10 cellular contexts compared by ENCODE assay signal in genomic region chr17:68515238-68515637, GRCh38. TPM values are rescaled to one million over a fixed set of nuclear protein-coding genes. Genes with fewer than 3 reads are reported as not detected.
DNase-seq lines count a peak whose midpoint lies in the region; ATAC-seq and TF ChIP-seq lines count a peak whose summit lies in the region.
"Had no signal": no experiment of that assay in that cellular context is flagged by ENCODE, and none has a peak within 500 bp of the region (broad histone marks: within the 10 kb centered on the region; RNA-seq: fewer than 3 reads in every experiment).

No MANE protein-coding gene starts in this region.

- WGBS in stomach, 5 donors: 28 to 61% (median 39%) methylated on average over 8 of the region's 8 CpGs

- H3K36me3 ChIP-seq in brain microvascular endothelial cell (replicated peaks) (peaks cover 37% of the 10 kb centered on the region), left lung (peaks cover 0 to 50% of the 10 kb centered on the region in 2 donors), stomach (peaks cover 20 to 51% (median 45%) of the 10 kb centered on the region in 4 donors), Caco-2 (ENCODE audit: control insufficient read depth, insufficient read depth, low read length) (peaks cover 2% of the 10 kb centered on the region), MG63 (peaks cover 60% of the 10 kb centered on the region)

- H3K4me1 Mint-ChIP-seq in IgD-negative memory B cell: peaks cover 42 to 54% (median 47%) of the 10 kb centered on the region in 3 donors
- H3K4me1 Mint-ChIP-seq in Caco-2 (ENCODE audit: low read depth, unreplicated experiment): peaks cover 10% of the 10 kb centered on the region

- H3K36me3 Mint-ChIP-seq in IgD-negative memory B cell (peaks cover 8% of the 10 kb centered on the region), Caco-2 (ENCODE audit: insufficient read depth, unreplicated experiment) (peaks cover 54% of the 10 kb centered on the region)

- H3K4me1 ChIP-seq in left lung: peaks cover 23 to 55% of the 10 kb centered on the region in 2 donors
- H3K4me1 ChIP-seq in stomach: peaks cover 19 to 77% (median 47%) of the 10 kb centered on the region in 4 donors
- peaks cover 15% of the 10 kb centered on the region for H3K4me1 ChIP-seq in Caco-2

- intact Hi-C loops in left lung (cut with DNase I) (no loop called here), stomach (cut with DNase I; ENCODE audit: low total_unique reads) (no loop called here), Caco-2 (cut with micrococcal nuclease; ENCODE audit: unreplicated experiment) (no loop called here)

- ATAC-seq in left lung: no peak

- H3K9me3 Mint-ChIP-seq in IgD-negative memory B cell (no peaks in the 10 kb centered on the region), Caco-2 (ENCODE audit: unreplicated experiment) (no peaks in the 10 kb centered on the region)

- no TSS peak for BruUV-seq in Caco-2 (replicated peaks; lab: Mats Ljungman, UMichigan)

- TF ChIP-seq POLR2A in stomach (IDR thresholded peaks at IDR 0.05): no peak

- H3K27me3 ChIP-seq in brain microvascular endothelial cell (replicated peaks): no peaks in the 10 kb centered on the region
- H3K27me3 ChIP-seq in left lung: no peaks in the 10 kb centered on the region
- no peaks in the 10 kb centered on the region for H3K27me3 ChIP-seq in stomach
- H3K27me3 ChIP-seq in Caco-2 (replicated peaks; ENCODE audit: control insufficient read depth, insufficient read depth, low read length): no peaks in the 10 kb centered on the region
- no peaks in the 10 kb centered on the region for H3K27me3 ChIP-seq in MG63

- H3K4me3 Mint-ChIP-seq in IgD-negative memory B cell (peak overlapping the region in 2 of 4 donors; percentile 52 to 96), Caco-2 (ENCODE audit: unreplicated experiment) (no peak overlapping the region)

- TF ChIP-seq EP300 in stomach (IDR thresholded peaks at IDR 0.05): no peak

- H3K9me3 ChIP-seq in left lung: no peaks in the 10 kb centered on the region
- H3K9me3 ChIP-seq in stomach: no peaks in the 10 kb centered on the region
- peaks cover 4% of the 10 kb centered on the region; the same call in 1 of the 2 replicates for H3K9me3 ChIP-seq in Caco-2
- no peaks in the 10 kb centered on the region for H3K9me3 ChIP-seq in MG63
- H3K9me3 ChIP-seq: HAP-1 had no signal

- H3K27ac Mint-ChIP-seq in IgD-negative memory B cell (peak overlapping the region in 2 of 3 donors; percentile 65 to 98), Caco-2 (ENCODE audit: unreplicated experiment) (no peak overlapping the region)

- POLR2A ChIA-PET in Caco-2 (lab: Charles Lee) (no interaction called here), GM10248 (lab: Yijun Ruan, JAX) (no interaction called here)

- H3K4me3 ChIP-seq in brain microvascular endothelial cell (ENCODE audit: low read depth, low read length) (peak overlapping the region; percentile 86), left lung (peak overlapping the region; percentile 65 to 69), stomach (peak overlapping the region in 3 of 4 donors; percentile 59 to 84 (median 83)), Caco-2 (ENCODE audit: low read depth, low read length) (no peak overlapping the region), MG63 (no peak overlapping the region)

- CTCF ChIA-PET in Caco-2 (lab: Charles Lee) (no interaction called here), GM10248 (lab: Yijun Ruan, JAX) (no interaction called here)

- H3K27ac ChIP-seq in brain microvascular endothelial cell (peak overlapping the region; percentile 98), left lung (peak overlapping the region in 1 of 2 donors; percentile 99), stomach (peak overlapping the region; percentile 11 to 100 (median 99))

- in situ Hi-C loops in brain microvascular endothelial cell (cut with HindIII; ENCODE audit: low pct_ligation_motif_present, low sequenced_read_pairs): no loop called here

- TF ChIP-seq CTCF in brain microvascular endothelial cell (IDR thresholded peaks at IDR 0.05; ENCODE audit: low read depth, low read length, missing control alignments) (no peak), left lung (IDR thresholded peaks at IDR 0.05) (no peak), stomach (IDR thresholded peaks at IDR 0.05) (no peak), Caco-2 (IDR thresholded peaks at IDR 0.05; ENCODE audit: insufficient read depth in 1 of 2, low read depth in 1 of 2, low read length in 1 of 2, severe bottlenecking in 1 of 2, unreplicated experiment in 1 of 2) (no peak), GM10248 (IDR thresholded peaks at IDR 0.05; ENCODE audit: control extremely low read depth, extremely low read depth, low read depth, missing control alignments) (no peak)

- DNase-seq in brain microvascular endothelial cell (peak; percentile 27), left lung (no peak), stomach (no peak), Caco-2 (no peak), GM10248 (ENCODE audit: extremely low spot score) (no peak), MG63 (no peak)
- DNase-seq: activated naive CD4-positive, alpha-beta T cell; KBM-7 had no signal

- H3K27me3 Mint-ChIP-seq in IgD-negative memory B cell (no peaks in the 10 kb centered on the region), Caco-2 (ENCODE audit: insufficient read depth, unreplicated experiment) (no peaks in the 10 kb centered on the region)

RNA-seq across cellular contexts. Expression of gene PRKAR1A, which starts 3.0 kb away (rescaled TPM):
- polyA plus RNA-seq in IgD-negative memory B cell (175 TPM), stomach (10 to 100 TPM; 38.9 to 89.5 (median 71.2) TPM)
- total RNA-seq in left lung (100 to 1,000 TPM; 345 to 376 TPM), stomach (100 to 1,000 TPM in 3 of 5 donors, 10 to 100 TPM in 2; 22.6 to 323 (median 154) TPM), Caco-2 (2022) (160 and 170 TPM in 2 replicates)
- total RNA-seq in MG63 (2014; rRNA removed; shearing (Covaris generic); ENCODE audit: low replicate concordance): 185 and 279 TPM in 2 replicates

RNA-seq across cellular contexts. Expression of gene WIPI1, which starts 57.9 kb away (rescaled TPM):
- polyA plus RNA-seq in IgD-negative memory B cell (6.7 TPM), stomach (10 to 100 TPM; 20.3 to 49.7 (median 35.3) TPM)
- total RNA-seq in left lung (10 to 100 TPM; 52.5 to 57.1 TPM), stomach (10 to 100 TPM in 4 of 5 donors, 1 to 10 TPM in 1; 8.2 to 99.1 (median 76.3) TPM), Caco-2 (2022) (18.7 and 21.8 TPM in 2 replicates)
- total RNA-seq in MG63 (2014; rRNA removed; shearing (Covaris generic); ENCODE audit: low replicate concordance): 10.4 and 29.6 TPM in 2 replicates

Comparison
In these comparisons a context has a peak if more than half of its experiments do, and no peak if none do; other contexts are left out.
1. H3K4me3 ChIP-seq: peak in brain microvascular endothelial cell (single experiment), left lung (2 of 2) and stomach (3 of 4); none in Caco-2 (single experiment) and MG63 (single experiment).